In genomic region chr4:112532267-112532666, GRCh38 we compare ENCODE assay signal across 26 cellular contexts. TPM values are rescaled to one million over a fixed set of nuclear protein-coding genes. Genes with fewer than 3 reads are reported as not detected.
DNase-seq lines count a peak whose midpoint lies in the region; ATAC-seq and TF ChIP-seq lines count a peak whose summit lies in the region.
"Had no signal": no experiment of that assay in that cellular context is flagged by ENCODE, and none has a peak within 500 bp of the region (broad histone marks: within the 10 kb centered on the region; RNA-seq: fewer than 3 reads in every experiment).

No MANE protein-coding gene starts in this region.

- no peak overlapping the region for H3K4me3 Mint-ChIP-seq in HFFc6
- H3K4me3 Mint-ChIP-seq: activated CD4-positive, alpha-beta memory T cell treated with anti-CD3 and anti-CD28 coated beads for 36 hours; effector memory CD8-positive, alpha-beta T cell had no signal

- intact Hi-C loops in ovary (cut with DNase I), result no loop called here

- H3K36me3 ChIP-seq in RWPE2 (ENCODE audit: low read depth), result no peaks in the 10 kb centered on the region
- no peaks in the 10 kb centered on the region for H3K36me3 ChIP-seq in ovary
- H3K36me3 ChIP-seq: brain microvascular endothelial cell, colonic mucosa, right lobe of liver, thoracic aorta had no signal

- H3K4me3 ChIP-seq in RWPE2 (ENCODE audit: severe bottlenecking) (no peak overlapping the region), foreskin fibroblast (ENCODE audit: low read depth in 1 of 2, low read length in 2 of 2) (no peak overlapping the region), ovary (no peak overlapping the region)
- H3K4me3 ChIP-seq: colonic mucosa, right lobe of liver, thoracic aorta had no signal

- H3K9me3 Mint-ChIP-seq in HFFc6, result no peaks in the 10 kb centered on the region
- H3K9me3 Mint-ChIP-seq: activated CD4-positive, alpha-beta memory T cell treated with anti-CD3 and anti-CD28 coated beads for 36 hours; effector memory CD8-positive, alpha-beta T cell had no signal

- H3K9me3 ChIP-seq in RWPE2 (ENCODE audit: severe bottlenecking) (no peaks in the 10 kb centered on the region), ovary (peaks cover 0 to 3% of the 10 kb centered on the region in 2 donors)
- H3K9me3 ChIP-seq: colonic mucosa, right lobe of liver, thoracic aorta had no signal

- TF ChIP-seq CTCF in HFFc6 (IDR thresholded peaks at IDR 0.05) (no peak), RWPE2 (IDR thresholded peaks at IDR 0.05; ENCODE audit: poor library complexity, severe bottlenecking) (no peak), foreskin fibroblast (IDR thresholded peaks at IDR 0.05; ENCODE audit: low read depth, low read length) (no peak), ovary (IDR thresholded peaks at IDR 0.05) (no peak)

- H3K36me3 Mint-ChIP-seq in HFFc6 (ENCODE audit: low read depth), result no peaks in the 10 kb centered on the region
- H3K36me3 Mint-ChIP-seq: activated CD4-positive, alpha-beta memory T cell treated with anti-CD3 and anti-CD28 coated beads for 36 hours had no signal

- no peaks in the 10 kb centered on the region for H3K4me1 ChIP-seq in RWPE2 (ENCODE audit: insufficient read depth, poor library complexity, severe bottlenecking)
- no peaks in the 10 kb centered on the region for H3K4me1 ChIP-seq in ovary (ENCODE audit: insufficient read depth)
- H3K4me1 ChIP-seq: colonic mucosa, right lobe of liver had no signal

- no peak for TF ChIP-seq EP300 in ovary (IDR thresholded peaks at IDR 0.05)

- H3K27ac Mint-ChIP-seq in HFFc6, result no peak overlapping the region; the same call in 1 of the 2 replicates
- H3K27ac Mint-ChIP-seq: activated CD4-positive, alpha-beta memory T cell treated with anti-CD3 and anti-CD28 coated beads for 36 hours; effector memory CD8-positive, alpha-beta T cell had no signal

- no peak overlapping the region for H3K27ac ChIP-seq in RWPE2 (ENCODE audit: poor library complexity, severe bottlenecking)
- no peak overlapping the region for H3K27ac ChIP-seq in ovary
- H3K27ac ChIP-seq: brain microvascular endothelial cell, C4-2B, colonic mucosa, KMS-11, right lobe of liver, thoracic aorta had no signal

- no peak for TF ChIP-seq POLR2A in ovary (IDR thresholded peaks at IDR 0.05)

- H3K4me1 Mint-ChIP-seq in HFFc6 (ENCODE audit: low read depth), result peaks cover 21% of the 10 kb centered on the region

- H3K27me3 ChIP-seq in RWPE2 (ENCODE audit: insufficient read depth, poor library complexity, severe bottlenecking) (no peaks in the 10 kb centered on the region), ovary (no peaks in the 10 kb centered on the region)
- H3K27me3 ChIP-seq: brain microvascular endothelial cell, colonic mucosa, right lobe of liver had no signal

- peak; percentile 56; the same call in 2 of the 3 replicates for ATAC-seq in RWPE2 (ENCODE audit: low read depth)
- ATAC-seq: effector memory CD8-positive, alpha-beta T cell; right lobe of liver had no signal

- peak; percentile 47 for DNase-seq in EH (ENCODE audit: low read depth)
- DNase-seq in HFFc6, result peak; percentile 68
- DNase-seq in RWPE2 (ENCODE audit: low spot score), result no peak
- peak; percentile 49 to 74 for DNase-seq in foreskin fibroblast
- DNase-seq in activated T-cell treated with anti-CD3 and anti-CD28 coated beads, Interleukin-2, amount 50 U/mL, for 48 hours, result no peak
- DNase-seq in cerebellar nuclear complex (lab: John Stamatoyannopoulos, UW), result no peak
- DNase-seq in ovary, result no peak
- no peak for DNase-seq in activated CD4-positive, alpha-beta T cell treated with anti-CD3 and anti-CD28 coated beads for 48 hours
- DNase-seq: activated CD4-positive, alpha-beta memory T cell treated with anti-CD3 and anti-CD28 coated beads for 36 hours; activated gamma-delta T cell; brain microvascular endothelial cell; colonic mucosa; effector memory CD8-positive, alpha-beta T cell; glutamatergic neuron; NCI-H1105; NCI-H2029 treated with DMSO at 0.1 percent for 48 hours; NCI-H226; posterior cingulate gyrus; right lobe of liver; stimulated activated CD4-positive, alpha-beta T cell treated with anti-CD3 and anti-CD28 coated beads, Interleukin-4, amount 100 ng/mL, for 4 hours; stimulated activated naive CD4-positive, alpha-beta T cell treated with Interleukin-2 at 50 U/mL for 16 hours had no signal

- peaks cover 2% of the 10 kb centered on the region for H3K27me3 Mint-ChIP-seq in HFFc6 (ENCODE audit: insufficient read depth)

- WGBS in ovary, 3 donors, result 71 to 73% (median 73%) methylated on average over 3 of the region's 3 CpGs

RNA-seq across cellular contexts. Expression of gene NEUROG2, which starts 16.3 kb away (rescaled TPM):
- total RNA-seq in HFFc6 (2021; fragmentation: NEBNext Ultra II Directional; extraction: Animal tissue kit (Norgen Biotek cat#: 25700)), result not detected
- not detected for total RNA-seq in ovary
- not detected for polyA plus RNA-seq in ovary
- total RNA-seq: activated CD4-positive, alpha-beta memory T cell treated with anti-CD3 and anti-CD28 coated beads for 36 hours; colonic mucosa; kidney epithelial cell; lung microvascular endothelial cell; right lobe of liver; thoracic aorta had no signal

Comparison
In these comparisons a context has a peak if more than half of its experiments do, and no peak if none do; other contexts are left out.
1. DNase-seq: peak in EH (single experiment), HFFc6 (single experiment) and foreskin fibroblast (2 of 2); none in RWPE2 (single experiment), activated T-cell treated with anti-CD3 and anti-CD28 coated beads, Interleukin-2, amount 50 U/mL, for 48 hours (0 of 2), cerebellar nuclear complex (0 of 2), ovary (0 of 5) and activated CD4-positive, alpha-beta T cell treated with anti-CD3 and anti-CD28 coated beads for 48 hours (single experiment).